Comparison of ENCODE assay signal across 8 cellular contexts in the genomic region with DNA sequence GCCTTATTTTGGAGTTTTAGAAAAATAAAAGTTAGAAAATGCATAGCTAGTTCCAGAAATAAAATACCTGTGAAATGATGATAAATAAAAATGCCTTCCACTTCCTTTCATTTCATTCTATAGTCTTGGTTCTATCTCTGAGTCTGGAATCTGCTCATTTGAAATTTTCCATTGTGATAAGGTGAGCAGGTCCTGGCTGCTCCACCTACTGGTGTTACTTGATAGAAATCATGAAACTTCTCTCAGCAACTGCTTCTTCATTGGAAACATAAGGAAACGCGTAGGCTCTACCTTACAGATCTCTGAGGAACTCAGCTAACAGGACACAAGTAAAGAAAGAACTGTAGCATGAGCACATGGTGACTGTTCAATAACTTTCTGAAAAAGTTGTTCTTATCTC.
A peak's percentile ranks its signal among the peaks of the same experiment; 100 is the strongest.
DNase-seq lines count a peak whose midpoint lies in the region; ATAC-seq and TF ChIP-seq lines count a peak whose summit lies in the region.

No MANE protein-coding gene starts in this region.

- peak; percentile 60 for ATAC-seq in HG03159 (IDR thresholded peaks at IDR 0.05; ENCODE audit: unreplicated experiment)
- ATAC-seq in memory B cell (ENCODE audit: low read depth): peak; percentile 41

- no peak overlapping the region for H3K27ac ChIP-seq in coronary artery

- no peak overlapping the region for H3K4me3 ChIP-seq in coronary artery

- no peak for TF ChIP-seq CTCF in coronary artery (IDR thresholded peaks at IDR 0.05)

- H3K27ac Mint-ChIP-seq in memory B cell: no peak overlapping the region
- H3K27ac Mint-ChIP-seq in activated naive CD4-positive, alpha-beta T cell treated with anti-CD3 and anti-CD28 coated beads, Interleukin-2, amount 10 ng/mL, durations not matched to agents 7 days and 5 days: no peak overlapping the region

- H3K36me3 Mint-ChIP-seq in memory B cell: no peaks in the 10 kb centered on the region
- H3K36me3 Mint-ChIP-seq in activated naive CD4-positive, alpha-beta T cell treated with anti-CD3 and anti-CD28 coated beads, Interleukin-2, amount 10 ng/mL, durations not matched to agents 7 days and 5 days: no peaks in the 10 kb centered on the region

- H3K27me3 Mint-ChIP-seq in memory B cell: peaks cover 2% of the 10 kb centered on the region
- peaks cover 23% of the 10 kb centered on the region for H3K27me3 Mint-ChIP-seq in activated naive CD4-positive, alpha-beta T cell treated with anti-CD3 and anti-CD28 coated beads, Interleukin-2, amount 10 ng/mL, durations not matched to agents 7 days and 5 days

- H3K4me3 Mint-ChIP-seq in memory B cell: no peak overlapping the region
- H3K4me3 Mint-ChIP-seq in activated naive CD4-positive, alpha-beta T cell treated with anti-CD3 and anti-CD28 coated beads, Interleukin-2, amount 10 ng/mL, durations not matched to agents 7 days and 5 days: no peak overlapping the region

- in situ Hi-C loops in G401 (cut with HindIII; ENCODE audit: low sequenced_read_pairs): no loop called here

- no peaks in the 10 kb centered on the region for H3K4me1 Mint-ChIP-seq in memory B cell
- H3K4me1 Mint-ChIP-seq in activated naive CD4-positive, alpha-beta T cell treated with anti-CD3 and anti-CD28 coated beads, Interleukin-2, amount 10 ng/mL, durations not matched to agents 7 days and 5 days: peaks cover 7% of the 10 kb centered on the region

- DNase-seq in G401 (ENCODE audit: low spot score) (peak; percentile 19), amniotic epithelial cell (ENCODE audit: low read depth) (peak; percentile 10), memory B cell (ENCODE audit: low spot score in 2 of 2) (no peak), GOT3 (lab: John Stamatoyannopoulos, UW) (no peak), dedifferentiated amniotic fluid mesenchymal stem cell (ENCODE audit: extremely low spot score) (no peak), coronary artery (ENCODE audit: low spot score) (no peak)
- no peak for DNase-seq in activated naive CD4-positive, alpha-beta T cell treated with anti-CD3 and anti-CD28 coated beads, Interleukin-2, amount 10 ng/mL, durations not matched to agents 7 days and 5 days

- CTCF ChIA-PET in activated naive CD4-positive, alpha-beta T cell treated with anti-CD3 and anti-CD28 coated beads, Interleukin-2, amount 10 ng/mL, durations not matched to agents 7 days and 5 days (lab: Charles Lee): interaction anchor here (1.0 to 2.1 kb wide), 5 partner anchors 9 to 565 kb away, joined by 3 to 5 read pairs (median 3); no protein-coding TSS in a partner anchor

- no peaks in the 10 kb centered on the region for H3K9me3 Mint-ChIP-seq in memory B cell
- H3K9me3 Mint-ChIP-seq in activated naive CD4-positive, alpha-beta T cell treated with anti-CD3 and anti-CD28 coated beads, Interleukin-2, amount 10 ng/mL, durations not matched to agents 7 days and 5 days: no peaks in the 10 kb centered on the region

Comparison
In these comparisons a context has a peak if more than half of its experiments do, and no peak if none do; other contexts are left out.
1. DNase-seq: peak in G401 (single experiment) and amniotic epithelial cell (single experiment); none in memory B cell (0 of 2), activated naive CD4-positive, alpha-beta T cell treated with anti-CD3 and anti-CD28 coated beads, Interleukin-2, amount 10 ng/mL, durations not matched to agents 7 days and 5 days (single experiment), GOT3 (single experiment), dedifferentiated amniotic fluid mesenchymal stem cell (single experiment) and coronary artery (single experiment).